Comparison of ENCODE assay signal across 1 cellular context in the genomic region with DNA sequence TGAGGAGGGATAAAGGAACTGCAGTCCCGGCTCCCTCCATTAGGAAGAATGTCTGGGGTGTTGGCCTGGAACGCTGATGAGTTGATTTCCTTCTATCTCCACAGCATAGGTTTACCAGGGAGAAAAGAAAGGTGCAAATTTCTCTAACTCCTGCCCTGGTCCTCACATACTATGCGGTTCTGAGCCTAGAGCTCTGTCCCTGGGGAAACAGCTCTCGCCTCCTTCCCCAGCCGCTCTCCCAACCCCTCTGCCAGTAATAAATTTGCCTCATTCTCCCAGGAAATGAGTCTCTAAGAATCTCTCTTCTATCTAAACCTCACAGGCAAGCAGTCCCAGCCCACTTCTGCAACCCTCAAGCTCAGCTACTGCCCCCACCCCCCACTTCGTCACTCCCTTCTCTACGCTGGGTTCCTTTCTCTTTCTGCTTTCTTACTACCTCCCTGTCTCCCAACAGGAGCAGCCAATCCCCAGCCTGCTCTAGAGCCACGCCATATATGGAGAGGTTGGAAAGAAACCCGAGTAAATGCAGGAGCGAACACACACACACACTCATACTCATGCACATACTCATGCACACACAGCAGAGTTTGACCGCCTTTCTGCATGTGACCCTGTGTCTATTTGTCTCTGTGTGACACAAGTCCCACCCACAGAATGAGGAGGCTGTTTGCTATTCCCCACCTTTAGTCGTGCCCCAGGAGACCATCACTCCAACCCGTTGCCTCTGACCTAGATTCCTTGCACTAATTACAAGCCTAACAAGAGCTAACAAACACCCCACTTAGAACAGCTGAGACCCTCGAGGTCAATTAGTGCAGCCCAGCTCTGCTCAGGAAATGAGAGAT.
A peak's percentile ranks its signal among the peaks of the same experiment; 100 is the strongest.
TF ChIP-seq lines count a peak whose summit lies in the region.

No MANE protein-coding gene starts in this region.

TF ChIP-seq in WTC11, 78 proteins besides CTCF, POLR2A, EP300 and RAD21 (continued from another document):
- TF ChIP-seq, protein P1, sequence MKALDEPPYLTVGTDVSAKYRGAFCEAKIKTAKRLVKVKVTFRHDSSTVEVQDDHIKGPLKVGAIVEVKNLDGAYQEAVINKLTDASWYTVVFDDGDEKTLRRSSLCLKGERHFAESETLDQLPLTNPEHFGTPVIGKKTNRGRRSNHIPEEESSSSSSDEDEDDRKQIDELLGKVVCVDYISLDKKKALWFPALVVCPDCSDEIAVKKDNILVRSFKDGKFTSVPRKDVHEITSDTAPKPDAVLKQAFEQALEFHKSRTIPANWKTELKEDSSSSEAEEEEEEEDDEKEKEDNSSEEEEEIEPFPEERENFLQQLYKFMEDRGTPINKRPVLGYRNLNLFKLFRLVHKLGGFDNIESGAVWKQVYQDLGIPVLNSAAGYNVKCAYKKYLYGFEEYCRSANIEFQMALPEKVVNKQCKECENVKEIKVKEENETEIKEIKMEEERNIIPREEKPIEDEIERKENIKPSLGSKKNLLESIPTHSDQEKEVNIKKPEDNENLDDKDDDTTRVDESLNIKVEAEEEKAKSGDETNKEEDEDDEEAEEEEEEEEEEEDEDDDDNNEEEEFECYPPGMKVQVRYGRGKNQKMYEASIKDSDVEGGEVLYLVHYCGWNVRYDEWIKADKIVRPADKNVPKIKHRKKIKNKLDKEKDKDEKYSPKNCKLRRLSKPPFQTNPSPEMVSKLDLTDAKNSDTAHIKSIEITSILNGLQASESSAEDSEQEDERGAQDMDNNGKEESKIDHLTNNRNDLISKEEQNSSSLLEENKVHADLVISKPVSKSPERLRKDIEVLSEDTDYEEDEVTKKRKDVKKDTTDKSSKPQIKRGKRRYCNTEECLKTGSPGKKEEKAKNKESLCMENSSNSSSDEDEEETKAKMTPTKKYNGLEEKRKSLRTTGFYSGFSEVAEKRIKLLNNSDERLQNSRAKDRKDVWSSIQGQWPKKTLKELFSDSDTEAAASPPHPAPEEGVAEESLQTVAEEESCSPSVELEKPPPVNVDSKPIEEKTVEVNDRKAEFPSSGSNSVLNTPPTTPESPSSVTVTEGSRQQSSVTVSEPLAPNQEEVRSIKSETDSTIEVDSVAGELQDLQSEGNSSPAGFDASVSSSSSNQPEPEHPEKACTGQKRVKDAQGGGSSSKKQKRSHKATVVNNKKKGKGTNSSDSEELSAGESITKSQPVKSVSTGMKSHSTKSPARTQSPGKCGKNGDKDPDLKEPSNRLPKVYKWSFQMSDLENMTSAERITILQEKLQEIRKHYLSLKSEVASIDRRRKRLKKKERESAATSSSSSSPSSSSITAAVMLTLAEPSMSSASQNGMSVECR (CRISPR knock-in tag; IDR thresholded peaks at IDR 0.05; ENCODE audit: borderline replicate concordance) = 0 out of 2 replicates have a peak, but pooled peaks have one; percentile 45
- TF ChIP-seq, protein P2, sequence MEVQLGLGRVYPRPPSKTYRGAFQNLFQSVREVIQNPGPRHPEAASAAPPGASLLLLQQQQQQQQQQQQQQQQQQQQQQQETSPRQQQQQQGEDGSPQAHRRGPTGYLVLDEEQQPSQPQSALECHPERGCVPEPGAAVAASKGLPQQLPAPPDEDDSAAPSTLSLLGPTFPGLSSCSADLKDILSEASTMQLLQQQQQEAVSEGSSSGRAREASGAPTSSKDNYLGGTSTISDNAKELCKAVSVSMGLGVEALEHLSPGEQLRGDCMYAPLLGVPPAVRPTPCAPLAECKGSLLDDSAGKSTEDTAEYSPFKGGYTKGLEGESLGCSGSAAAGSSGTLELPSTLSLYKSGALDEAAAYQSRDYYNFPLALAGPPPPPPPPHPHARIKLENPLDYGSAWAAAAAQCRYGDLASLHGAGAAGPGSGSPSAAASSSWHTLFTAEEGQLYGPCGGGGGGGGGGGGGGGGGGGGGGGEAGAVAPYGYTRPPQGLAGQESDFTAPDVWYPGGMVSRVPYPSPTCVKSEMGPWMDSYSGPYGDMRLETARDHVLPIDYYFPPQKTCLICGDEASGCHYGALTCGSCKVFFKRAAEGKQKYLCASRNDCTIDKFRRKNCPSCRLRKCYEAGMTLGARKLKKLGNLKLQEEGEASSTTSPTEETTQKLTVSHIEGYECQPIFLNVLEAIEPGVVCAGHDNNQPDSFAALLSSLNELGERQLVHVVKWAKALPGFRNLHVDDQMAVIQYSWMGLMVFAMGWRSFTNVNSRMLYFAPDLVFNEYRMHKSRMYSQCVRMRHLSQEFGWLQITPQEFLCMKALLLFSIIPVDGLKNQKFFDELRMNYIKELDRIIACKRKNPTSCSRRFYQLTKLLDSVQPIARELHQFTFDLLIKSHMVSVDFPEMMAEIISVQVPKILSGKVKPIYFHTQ (CRISPR knock-in tag; IDR thresholded peaks at IDR 0.05) = 0 out of 2 replicates have a peak, but pooled peaks have one; percentile 25
- TF ChIP-seq KAT7 (CRISPR knock-in tag; IDR thresholded peaks at IDR 0.05; ENCODE audit: borderline replicate concordance) (no peak), NR3C1 (CRISPR knock-in tag; conservative IDR thresholded peaks at IDR 0.05; ENCODE audit: low read depth) (no peak), TEAD4 (CRISPR knock-in tag; IDR thresholded peaks at IDR 0.05) (no peak), TCF7 (CRISPR knock-in tag; IDR thresholded peaks at IDR 0.05; ENCODE audit: low read depth) (no peak)
- TF ChIP-seq, protein P3, sequence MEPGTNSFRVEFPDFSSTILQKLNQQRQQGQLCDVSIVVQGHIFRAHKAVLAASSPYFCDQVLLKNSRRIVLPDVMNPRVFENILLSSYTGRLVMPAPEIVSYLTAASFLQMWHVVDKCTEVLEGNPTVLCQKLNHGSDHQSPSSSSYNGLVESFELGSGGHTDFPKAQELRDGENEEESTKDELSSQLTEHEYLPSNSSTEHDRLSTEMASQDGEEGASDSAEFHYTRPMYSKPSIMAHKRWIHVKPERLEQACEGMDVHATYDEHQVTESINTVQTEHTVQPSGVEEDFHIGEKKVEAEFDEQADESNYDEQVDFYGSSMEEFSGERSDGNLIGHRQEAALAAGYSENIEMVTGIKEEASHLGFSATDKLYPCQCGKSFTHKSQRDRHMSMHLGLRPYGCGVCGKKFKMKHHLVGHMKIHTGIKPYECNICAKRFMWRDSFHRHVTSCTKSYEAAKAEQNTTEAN (CRISPR knock-in tag; IDR thresholded peaks at IDR 0.05) = peak; percentile 74
- TF ChIP-seq, protein P4, sequence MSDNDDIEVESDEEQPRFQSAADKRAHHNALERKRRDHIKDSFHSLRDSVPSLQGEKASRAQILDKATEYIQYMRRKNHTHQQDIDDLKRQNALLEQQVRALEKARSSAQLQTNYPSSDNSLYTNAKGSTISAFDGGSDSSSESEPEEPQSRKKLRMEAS (CRISPR knock-in tag; IDR thresholded peaks at IDR 0.05) = peak; percentile 21; the same call in 1 of the 2 replicates
